In genomic region chr17:35542990-35543389, GRCh38 we compare ENCODE assay signal across 21 cellular contexts. TPM values are rescaled to one million over a fixed set of nuclear protein-coding genes. Genes with fewer than 3 reads are reported as not detected.
A peak's percentile ranks its signal among the peaks of the same experiment; 100 is the strongest.
DNase-seq lines count a peak whose midpoint lies in the region; ATAC-seq, FAIRE-seq and TF ChIP-seq lines count a peak whose summit lies in the region.
"Had no signal": no experiment of that assay in that cellular context is flagged by ENCODE, and none has a peak within 500 bp of the region (broad histone marks: within the 10 kb centered on the region; RNA-seq: fewer than 3 reads in every experiment).

No MANE protein-coding gene starts in this region.

- H3K27ac ChIP-seq in body of pancreas, result no peak overlapping the region
- H3K27ac ChIP-seq: HL-60, KMS-11, Peyer's patch had no signal

- no peaks in the 10 kb centered on the region for H3K27me3 Mint-ChIP-seq in activated CD8-positive, alpha-beta memory T cell treated with anti-CD3 and anti-CD28 coated beads, Interleukin-2, amount 10 ng/mL, durations not matched to agents 7 days and 5 days
- H3K27me3 Mint-ChIP-seq in activated T-helper 17 cell treated with anti-CD3 and anti-CD28 coated beads, Interleukin-2, amount 50 U/mL, for 72 hours, result no peaks in the 10 kb centered on the region
- no peaks in the 10 kb centered on the region for H3K27me3 Mint-ChIP-seq in naive thymus-derived CD8-positive, alpha-beta T cell

- POLR2A ChIA-PET in naive thymus-derived CD8-positive, alpha-beta T cell (lab: Charles Lee), result interaction anchor here (1.1 to 1.4 kb wide), 3 partner anchors 276 to 329 kb away, joined by 3 read pairs; partner anchors contain the start of gene SLFN5

- no peaks in the 10 kb centered on the region for H3K27me3 ChIP-seq in body of pancreas
- H3K27me3 ChIP-seq: MG63, Peyer's patch had no signal

- no peaks in the 10 kb centered on the region for H3K36me3 ChIP-seq in body of pancreas (replicated peaks in 1 of 2; ENCODE audit: insufficient read depth in 1 of 2, low read depth in 2 of 2)
- H3K36me3 ChIP-seq: MG63, Peyer's patch had no signal

- peak overlapping the region; percentile 6 for H3K27ac Mint-ChIP-seq in activated CD8-positive, alpha-beta memory T cell treated with anti-CD3 and anti-CD28 coated beads, Interleukin-2, amount 10 ng/mL, durations not matched to agents 7 days and 5 days
- no peak overlapping the region for H3K27ac Mint-ChIP-seq in activated T-helper 17 cell treated with anti-CD3 and anti-CD28 coated beads, Interleukin-2, amount 50 U/mL, for 72 hours
- H3K27ac Mint-ChIP-seq in naive thymus-derived CD8-positive, alpha-beta T cell, result peak overlapping the region in 6 of 10 donors; percentile 10 to 72 (median 42)

- peaks cover 61% of the 10 kb centered on the region for H3K4me1 Mint-ChIP-seq in activated CD8-positive, alpha-beta memory T cell treated with anti-CD3 and anti-CD28 coated beads, Interleukin-2, amount 10 ng/mL, durations not matched to agents 7 days and 5 days
- peaks cover 25% of the 10 kb centered on the region for H3K4me1 Mint-ChIP-seq in activated T-helper 17 cell treated with anti-CD3 and anti-CD28 coated beads, Interleukin-2, amount 50 U/mL, for 72 hours
- H3K4me1 Mint-ChIP-seq in naive thymus-derived CD8-positive, alpha-beta T cell, result peaks cover 18 to 59% (median 40%) of the 10 kb centered on the region in 4 donors

- no peak for TF ChIP-seq CTCF in body of pancreas (IDR thresholded peaks at IDR 0.05)

- H3K9me3 Mint-ChIP-seq in activated CD8-positive, alpha-beta memory T cell treated with anti-CD3 and anti-CD28 coated beads, Interleukin-2, amount 10 ng/mL, durations not matched to agents 7 days and 5 days (ENCODE audit: low read depth), result no peaks in the 10 kb centered on the region
- H3K9me3 Mint-ChIP-seq in activated T-helper 17 cell treated with anti-CD3 and anti-CD28 coated beads, Interleukin-2, amount 50 U/mL, for 72 hours, result no peaks in the 10 kb centered on the region
- no peaks in the 10 kb centered on the region for H3K9me3 Mint-ChIP-seq in naive thymus-derived CD8-positive, alpha-beta T cell

- no peaks in the 10 kb centered on the region for H3K9me3 ChIP-seq in body of pancreas
- H3K9me3 ChIP-seq: Caco-2, MG63, Peyer's patch had no signal

- peaks cover 4% of the 10 kb centered on the region for H3K4me1 ChIP-seq in body of pancreas
- H3K4me1 ChIP-seq: Caco-2 had no signal

- no peak for TF ChIP-seq POLR2A in GM12892 (IDR thresholded peaks at IDR 0.05; ENCODE audit: low read depth, low read length)
- TF ChIP-seq POLR2A in body of pancreas (IDR thresholded peaks at IDR 0.05), result no peak

- intact Hi-C loops in body of pancreas (cut with DNase I), result no loop called here

- H3K36me3 Mint-ChIP-seq in activated CD8-positive, alpha-beta memory T cell treated with anti-CD3 and anti-CD28 coated beads, Interleukin-2, amount 10 ng/mL, durations not matched to agents 7 days and 5 days, result peaks cover 5% of the 10 kb centered on the region
- H3K36me3 Mint-ChIP-seq in activated T-helper 17 cell treated with anti-CD3 and anti-CD28 coated beads, Interleukin-2, amount 50 U/mL, for 72 hours (ENCODE audit: low read depth), result no peaks in the 10 kb centered on the region
- peaks cover 0 to 2% (median 0%) of the 10 kb centered on the region in 3 donors for H3K36me3 Mint-ChIP-seq in naive thymus-derived CD8-positive, alpha-beta T cell
- H3K36me3 Mint-ChIP-seq: CD14-positive monocyte had no signal

- peak; percentile 54 for FAIRE-seq in GM12892 (lab: Jason Lieb, UNC)
- FAIRE-seq: HTR-8/SVneo had no signal

- CTCF ChIA-PET in activated CD8-positive, alpha-beta memory T cell treated with anti-CD3 and anti-CD28 coated beads, Interleukin-2, amount 10 ng/mL, durations not matched to agents 7 days and 5 days (lab: Charles Lee), result interaction anchor here (1.1 to 2.6 kb wide), 3 partner anchors 13 to 401 kb away, joined by 3 to 8 read pairs (median 3); partner anchors contain the start of gene PEX12

- no peak overlapping the region for H3K4me3 ChIP-seq in body of pancreas
- H3K4me3 ChIP-seq: MG63, Peyer's patch had no signal

- ATAC-seq in activated CD8-positive, alpha-beta memory T cell treated with anti-CD3 and anti-CD28 coated beads, Interleukin-2, amount 10 ng/mL, durations not matched to agents 7 days and 5 days, result no peak
- ATAC-seq in activated T-helper 17 cell treated with anti-CD3 and anti-CD28 coated beads, Interleukin-2, amount 50 U/mL, for 72 hours (replicated peaks), result no peak
- no peak for ATAC-seq in naive thymus-derived CD8-positive, alpha-beta T cell
- ATAC-seq in body of pancreas, result no peak
- ATAC-seq in HG03457 (IDR thresholded peaks at IDR 0.05; ENCODE audit: unreplicated experiment), result no peak
- ATAC-seq: Right ventricle myocardium inferior had no signal

- DNase-seq in activated CD8-positive, alpha-beta memory T cell treated with anti-CD3 and anti-CD28 coated beads, Interleukin-2, amount 10 ng/mL, durations not matched to agents 7 days and 5 days, result no peak
- DNase-seq in activated CD8-positive, alpha-beta memory T cell treated with anti-CD3 and anti-CD28 coated beads, Interleukin-2, amount 50 U/mL, for 48 hours, result no peak
- DNase-seq in GM12892 (ENCODE audit: insufficient read length) (no peak), body of pancreas (no peak), SW480 (ENCODE audit: low spot score) (no peak)
- DNase-seq in naive thymus-derived CD8-positive, alpha-beta T cell, result no peak
- DNase-seq: Caco-2, H7, MG63, NCI-H1092 treated with DMSO at 0.1 percent for 48 hours, NCI-H2081 treated with DMSO at 0.1 percent for 48 hours, NCI-H524, Peyer's patch had no signal

- no peak overlapping the region for H3K4me3 Mint-ChIP-seq in activated CD8-positive, alpha-beta memory T cell treated with anti-CD3 and anti-CD28 coated beads, Interleukin-2, amount 10 ng/mL, durations not matched to agents 7 days and 5 days
- peak overlapping the region; percentile 14 for H3K4me3 Mint-ChIP-seq in activated T-helper 17 cell treated with anti-CD3 and anti-CD28 coated beads, Interleukin-2, amount 50 U/mL, for 72 hours
- peak overlapping the region in 1 of 10 donors; percentile 9 for H3K4me3 Mint-ChIP-seq in naive thymus-derived CD8-positive, alpha-beta T cell
- H3K4me3 Mint-ChIP-seq: CD14-positive monocyte had no signal

RNA-seq across cellular contexts. Expression of gene SLFN12L, which starts 5.5 kb away (rescaled TPM):
- total RNA-seq in activated CD8-positive, alpha-beta memory T cell treated with anti-CD3 and anti-CD28 coated beads, Interleukin-2, amount 10 ng/mL, durations not matched to agents 7 days and 5 days, result 100 to 1,000 TPM in 1 of 2 experiments, 10 to 100 TPM in 1; 95.4 to 197 TPM
- polyA plus RNA-seq in GM12892 (2012; ENCODE audit: missing spikeins), result 10.2 TPM
- total RNA-seq in activated T-helper 17 cell treated with anti-CD3 and anti-CD28 coated beads, Interleukin-2, amount 50 U/mL, for 72 hours, result 10 to 100 TPM; 56.1 to 72.2 TPM
- total RNA-seq in naive thymus-derived CD8-positive, alpha-beta T cell, result 10 to 100 TPM; 44.7 to 51.1 TPM
- polyA plus RNA-seq in naive thymus-derived CD8-positive, alpha-beta T cell, result 10 to 100 TPM in 2 of 3 donors, 1 to 10 TPM in 1; 9.6 to 12.3 (median 10.9) TPM
- 1 to 10 TPM in 1 of 2 donors, under 1 TPM in 1; 0.78 to 1.6 TPM for total RNA-seq in body of pancreas
- total RNA-seq: A172, Caco-2, H7 had no signal

RNA-seq across cellular contexts. Expression of gene SLFN14, which starts 17.6 kb away (rescaled TPM):
- under 1 TPM in 1 of 2 experiments, not detected in 1; 0.07 TPM for total RNA-seq in activated CD8-positive, alpha-beta memory T cell treated with anti-CD3 and anti-CD28 coated beads, Interleukin-2, amount 10 ng/mL, durations not matched to agents 7 days and 5 days
- polyA plus RNA-seq in GM12892 (2012; ENCODE audit: missing spikeins), result 0.42 TPM
- under 1 TPM in 1 of 2 donors, not detected in 1; 0.08 TPM for total RNA-seq in activated T-helper 17 cell treated with anti-CD3 and anti-CD28 coated beads, Interleukin-2, amount 50 U/mL, for 72 hours
- total RNA-seq in naive thymus-derived CD8-positive, alpha-beta T cell, result not detected
- under 1 TPM; 0.06 to 0.33 (median 0.13) TPM for polyA plus RNA-seq in naive thymus-derived CD8-positive, alpha-beta T cell
- not detected for total RNA-seq in body of pancreas
- total RNA-seq: A172, Caco-2, H7, Peyer's patch, Right ventricle myocardium inferior had no signal

RNA-seq across cellular contexts. Expression of gene PEX12, which starts 35.4 kb away (rescaled TPM):
- total RNA-seq in activated CD8-positive, alpha-beta memory T cell treated with anti-CD3 and anti-CD28 coated beads, Interleukin-2, amount 10 ng/mL, durations not matched to agents 7 days and 5 days, result 1 to 10 TPM; 3.9 to 4.6 TPM
- polyA plus RNA-seq in GM12892 (2012; ENCODE audit: missing spikeins), result 5.6 TPM
- 1 to 10 TPM; 1.9 to 2.6 TPM for total RNA-seq in activated T-helper 17 cell treated with anti-CD3 and anti-CD28 coated beads, Interleukin-2, amount 50 U/mL, for 72 hours
- 1 to 10 TPM; 6.8 TPM for total RNA-seq in naive thymus-derived CD8-positive, alpha-beta T cell
- polyA plus RNA-seq in naive thymus-derived CD8-positive, alpha-beta T cell, result 1 to 10 TPM; 1.7 to 2.5 (median 1.9) TPM
- 1 to 10 TPM; 3.0 to 3.4 TPM for total RNA-seq in body of pancreas

RNA-seq across cellular contexts. Expression of gene AP2B1, which starts 44.1 kb away (rescaled TPM):
- total RNA-seq in activated CD8-positive, alpha-beta memory T cell treated with anti-CD3 and anti-CD28 coated beads, Interleukin-2, amount 10 ng/mL, durations not matched to agents 7 days and 5 days, result 100 to 1,000 TPM; 166 to 184 TPM
- 47.2 TPM for polyA plus RNA-seq in GM12892 (2012; ENCODE audit: missing spikeins)
- total RNA-seq in activated T-helper 17 cell treated with anti-CD3 and anti-CD28 coated beads, Interleukin-2, amount 50 U/mL, for 72 hours, result 100 to 1,000 TPM; 189 to 213 TPM
- 100 to 1,000 TPM; 140 to 150 TPM for total RNA-seq in naive thymus-derived CD8-positive, alpha-beta T cell
- polyA plus RNA-seq in naive thymus-derived CD8-positive, alpha-beta T cell, result 10 to 100 TPM; 50.3 to 65.7 (median 52.0) TPM
- 10 to 100 TPM; 29.3 to 43.6 TPM for total RNA-seq in body of pancreas

Comparison
In these comparisons a context has a peak if more than half of its experiments do, and no peak if none do; other contexts are left out.
1. RNA of gene SLFN12L, which starts 5.5 kb away (total RNA-seq): 95.4 to 197 TPM in activated CD8-positive, alpha-beta memory T cell treated with anti-CD3 and anti-CD28 coated beads, Interleukin-2, amount 10 ng/mL, durations not matched to agents 7 days and 5 days, 56.1 to 72.2 TPM in activated T-helper 17 cell treated with anti-CD3 and anti-CD28 coated beads, Interleukin-2, amount 50 U/mL, for 72 hours and 44.7 to 51.1 TPM in naive thymus-derived CD8-positive, alpha-beta T cell; 0.78 to 1.6 TPM in body of pancreas; every median in the first group is over 10 times any median in the second.